ENCODE assay signal across 23 cellular contexts in genomic region chr1:245583575-245584330, GRCh38.
DNase-seq lines count a peak whose midpoint lies in the region; ATAC-seq, FAIRE-seq and TF ChIP-seq lines count a peak whose summit lies in the region.
"Had no signal": no experiment of that assay in that cellular context is flagged by ENCODE, and none has a peak within 500 bp of the region (broad histone marks: within the 10 kb centered on the region; RNA-seq: fewer than 3 reads in every experiment).

No MANE protein-coding gene starts in this region.

- H3K36me3 Mint-ChIP-seq in chondrocyte (ENCODE audit: low read depth) (peaks cover 3% of the 10 kb centered on the region), nephron progenitor cell (ENCODE audit: low read depth) (peaks cover 19% of the 10 kb centered on the region), GM23338 (ENCODE audit: low read depth) (no peaks in the 10 kb centered on the region), osteocyte (ENCODE audit: unreplicated experiment) (no peaks in the 10 kb centered on the region)
- H3K36me3 Mint-ChIP-seq: activated naive CD4-positive, alpha-beta T cell treated with anti-CD3 and anti-CD28 coated beads, Interleukin-2, amount 10 ng/mL, durations not matched to agents 7 days and 5 days had no signal

- H3K9me3 Mint-ChIP-seq in chondrocyte (ENCODE audit: low read depth), result peaks cover 2% of the 10 kb centered on the region
- H3K9me3 Mint-ChIP-seq in nephron progenitor cell, result no peaks in the 10 kb centered on the region
- H3K9me3 Mint-ChIP-seq in GM23338, result no peaks in the 10 kb centered on the region
- H3K9me3 Mint-ChIP-seq in osteocyte (ENCODE audit: unreplicated experiment), result no peaks in the 10 kb centered on the region
- H3K9me3 Mint-ChIP-seq: activated naive CD4-positive, alpha-beta T cell treated with anti-CD3 and anti-CD28 coated beads, Interleukin-2, amount 10 ng/mL, durations not matched to agents 7 days and 5 days had no signal

- H3K4me1 Mint-ChIP-seq in chondrocyte (ENCODE audit: low read depth), result peaks cover 49% of the 10 kb centered on the region
- H3K4me1 Mint-ChIP-seq in nephron progenitor cell, result peaks cover 89% of the 10 kb centered on the region
- peaks cover 2% of the 10 kb centered on the region; the same call in 1 of the 3 replicates for H3K4me1 Mint-ChIP-seq in GM23338
- peaks cover 20% of the 10 kb centered on the region for H3K4me1 Mint-ChIP-seq in osteocyte (ENCODE audit: unreplicated experiment)
- H3K4me1 Mint-ChIP-seq: activated naive CD4-positive, alpha-beta T cell treated with anti-CD3 and anti-CD28 coated beads, Interleukin-2, amount 10 ng/mL, durations not matched to agents 7 days and 5 days had no signal

- H3K79me2 ChIP-seq in GM23338 (replicated peaks; ENCODE audit: insufficient read depth), result no peaks in the 10 kb centered on the region

- H3K4me2 ChIP-seq in GM23338, result no peak overlapping the region

- no peak for TF ChIP-seq POLR2A in GM12892 (IDR thresholded peaks at IDR 0.05; ENCODE audit: low read depth, low read length)

- H3K27me3 Mint-ChIP-seq in chondrocyte (ENCODE audit: low read depth), result no peaks in the 10 kb centered on the region
- H3K27me3 Mint-ChIP-seq in nephron progenitor cell (ENCODE audit: low read depth, poor library complexity), result peaks cover 7% of the 10 kb centered on the region
- peaks cover 3% of the 10 kb centered on the region for H3K27me3 Mint-ChIP-seq in GM23338 (ENCODE audit: insufficient read depth, low read depth, poor library complexity)
- H3K27me3 Mint-ChIP-seq in osteocyte (ENCODE audit: unreplicated experiment), result peaks cover 20% of the 10 kb centered on the region
- H3K27me3 Mint-ChIP-seq: activated naive CD4-positive, alpha-beta T cell treated with anti-CD3 and anti-CD28 coated beads, Interleukin-2, amount 10 ng/mL, durations not matched to agents 7 days and 5 days had no signal

- no peaks in the 10 kb centered on the region for H3F3A ChIP-seq in GM23338 (replicated peaks; ENCODE audit: low read depth)

- no peak overlapping the region for H3K4me3 Mint-ChIP-seq in chondrocyte (ENCODE audit: unreplicated experiment)
- H3K4me3 Mint-ChIP-seq in nephron progenitor cell, result no peak overlapping the region
- no peak overlapping the region for H3K4me3 Mint-ChIP-seq in GM23338
- no peak overlapping the region for H3K4me3 Mint-ChIP-seq in osteocyte (ENCODE audit: unreplicated experiment)
- H3K4me3 Mint-ChIP-seq: activated naive CD4-positive, alpha-beta T cell treated with anti-CD3 and anti-CD28 coated beads, Interleukin-2, amount 10 ng/mL, durations not matched to agents 7 days and 5 days had no signal

- no peak for ATAC-seq in GM23338
- ATAC-seq: esophagus mucosa had no signal

- H3K4me1 ChIP-seq in GM23338 (ENCODE audit: insufficient read depth), result no peaks in the 10 kb centered on the region
- H3K4me1 ChIP-seq: uterus had no signal

- no peak for FAIRE-seq in GM12892 (lab: Jason Lieb, UNC)
- FAIRE-seq: A204.1, GM18507 had no signal

- no peaks in the 10 kb centered on the region for H3K36me3 ChIP-seq in GM23338 (ENCODE audit: insufficient read depth)
- H3K36me3 ChIP-seq: BLaER1 treated with 17β-estradiol and CSF1 and Interleukin-3, amounts not matched to agents 10 nM and 100 nM; brain microvascular endothelial cell; uterus had no signal

- no peaks in the 10 kb centered on the region for H3K9me2 ChIP-seq in GM23338 (ENCODE audit: insufficient read depth)

- H3K27ac Mint-ChIP-seq in chondrocyte (ENCODE audit: unreplicated experiment), result peak overlapping the region; percentile 45
- H3K27ac Mint-ChIP-seq in nephron progenitor cell, result peak overlapping the region; percentile 21
- no peak overlapping the region for H3K27ac Mint-ChIP-seq in GM23338
- no peak overlapping the region for H3K27ac Mint-ChIP-seq in osteocyte (ENCODE audit: unreplicated experiment)
- H3K27ac Mint-ChIP-seq: activated naive CD4-positive, alpha-beta T cell treated with anti-CD3 and anti-CD28 coated beads, Interleukin-2, amount 10 ng/mL, durations not matched to agents 7 days and 5 days had no signal

- TF ChIP-seq CTCF in chondrocyte (IDR thresholded peaks at IDR 0.05), result no peak
- TF ChIP-seq CTCF in nephron progenitor cell (IDR thresholded peaks at IDR 0.05), result no peak
- TF ChIP-seq CTCF in GM23338 (conservative IDR thresholded peaks at IDR 0.05; ENCODE audit: low read depth in 2 of 2), result no peak
- TF ChIP-seq CTCF in osteocyte (IDR thresholded peaks at IDR 0.05), result no peak

- H3K4me3 ChIP-seq in GM23338, result no peak overlapping the region
- H3K4me3 ChIP-seq: BLaER1 treated with 17β-estradiol and CSF1 and Interleukin-3, amounts not matched to agents 10 nM and 100 nM; uterus had no signal

- H3K27me3 ChIP-seq in GM23338 (ENCODE audit: insufficient read depth), result no peaks in the 10 kb centered on the region
- H3K27me3 ChIP-seq: BLaER1 treated with 17β-estradiol and CSF1 and Interleukin-3, amounts not matched to agents 10 nM and 100 nM; brain microvascular endothelial cell; uterus had no signal

- H2AFZ ChIP-seq in GM23338, result no peak overlapping the region

- H4K20me1 ChIP-seq in GM23338 (replicated peaks; ENCODE audit: insufficient read depth), result no peaks in the 10 kb centered on the region
- H4K20me1 ChIP-seq: BLaER1 treated with 17β-estradiol and CSF1 and Interleukin-3, amounts not matched to agents 10 nM and 100 nM had no signal

- DNase-seq in NCI-H2171 treated with DMSO at 0.1 percent for 48 hours (lab: John Stamatoyannopoulos, UW), result peak; percentile 12
- DNase-seq in NCI-H2171 (lab: John Stamatoyannopoulos, UW), result no peak
- DNase-seq in NCI-H1694 treated with DMSO at 0.1 percent for 48 hours (lab: John Stamatoyannopoulos, UW), result peak; percentile 31
- DNase-seq in chondrocyte (ENCODE audit: low spot score), result no peak
- DNase-seq in nephron progenitor cell, result no peak
- DNase-seq in GM23338 (ENCODE audit: low spot score), result no peak
- DNase-seq in GM12892 (ENCODE audit: insufficient read length), result no peak
- no peak for DNase-seq in osteocyte (ENCODE audit: extremely low spot score, unreplicated experiment)
- DNase-seq: activated CD4-positive, alpha-beta T cell treated with anti-CD3 and anti-CD28 coated beads, Interleukin-2, amount 50 U/mL, for 4 hours; activated naive CD4-positive, alpha-beta T cell treated with anti-CD3 and anti-CD28 coated beads, Interleukin-2, amount 10 ng/mL, durations not matched to agents 7 days and 5 days; brain microvascular endothelial cell; DMS53; H7; hippocampal formation; NCI-H187; NCI-H748 treated with DMSO at 0.1 percent for 48 hours; occipital lobe; stimulated activated CD4-positive, alpha-beta T cell treated with anti-CD3 and anti-CD28 coated beads, Interleukin-2, amount 100 ng/mL, for 48 hours; uterus had no signal

- H3K27ac ChIP-seq in GM23338 (ENCODE audit: low read depth), result no peak overlapping the region
- H3K27ac ChIP-seq: BLaER1 treated with 17β-estradiol and CSF1 and Interleukin-3, amounts not matched to agents 10 nM and 100 nM; brain microvascular endothelial cell; uterus had no signal

TF ChIP-seq in GM23338, 12 proteins besides CTCF, POLR2A, EP300 and RAD21:
- TF ChIP-seq STAT1 (IDR thresholded peaks at IDR 0.05; ENCODE audit: unreplicated experiment), result no peak

Comparison
In these comparisons a context has a peak if more than half of its experiments do, and no peak if none do; other contexts are left out.
1. DNase-seq: peak in NCI-H2171 treated with DMSO at 0.1 percent for 48 hours (single experiment) and NCI-H1694 treated with DMSO at 0.1 percent for 48 hours (single experiment); none in NCI-H2171 (single experiment), chondrocyte (single experiment), nephron progenitor cell (single experiment), GM23338 (single experiment), GM12892 (single experiment) and osteocyte (single experiment).
2. H3K27ac Mint-ChIP-seq: peak in chondrocyte (single experiment) and nephron progenitor cell (single experiment); none in GM23338 (single experiment) and osteocyte (single experiment).